ENCODE assay signal across 1 cellular context in the genomic region with DNA sequence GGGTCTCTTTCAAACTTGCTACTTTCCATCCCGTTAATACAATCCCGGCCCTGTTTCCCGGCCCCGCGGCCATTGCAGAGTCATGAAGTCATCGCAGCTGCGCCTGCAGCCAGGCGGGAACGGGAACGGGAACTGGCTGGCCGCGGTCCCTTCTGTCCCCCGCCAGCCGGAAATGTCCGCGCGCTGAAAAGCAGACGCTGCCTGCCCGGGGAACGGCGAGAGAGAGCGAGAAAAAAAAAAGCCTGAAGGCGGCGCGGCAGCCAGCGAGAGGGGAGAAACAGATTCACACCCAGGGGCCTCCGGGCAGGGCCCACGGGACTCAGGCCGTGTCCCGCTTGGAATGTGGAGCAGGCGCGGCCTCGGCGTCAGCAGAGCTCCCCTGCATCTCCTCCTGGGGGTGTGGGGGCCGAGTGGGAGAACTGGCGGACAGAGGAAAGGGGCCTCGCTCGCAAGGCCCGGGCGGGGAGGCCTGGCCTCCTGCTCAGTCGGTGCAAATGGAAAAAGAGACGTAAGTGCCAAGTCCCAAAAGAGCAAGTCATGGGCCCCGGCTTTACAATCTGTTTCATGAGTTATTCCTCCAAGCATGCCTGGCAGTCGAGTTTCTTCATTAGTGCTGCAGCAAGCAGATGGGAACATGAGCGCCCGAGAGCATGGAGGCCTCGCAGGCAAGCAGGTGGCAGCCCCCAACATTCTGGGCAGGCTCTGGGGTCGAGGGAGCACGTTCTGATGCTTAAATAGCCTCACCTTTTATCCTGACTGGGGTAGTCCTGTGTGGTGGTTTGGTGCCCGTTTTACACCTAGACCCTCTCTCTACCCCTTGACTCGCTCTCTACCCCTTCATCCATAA.
TF ChIP-seq lines count a peak whose summit lies in the region.

No MANE protein-coding gene starts in this region.

TF ChIP-seq in K562, 482 proteins besides CTCF, POLR2A, EP300 and RAD21 (continued from another document and continues in another):
- no peak for TF ChIP-seq ZNF551 (CRISPR knock-in tag; IDR thresholded peaks at IDR 0.05)
- no peak for TF ChIP-seq KHSRP (IDR thresholded peaks at IDR 0.05)
- TF ChIP-seq CHD4 (IDR thresholded peaks at IDR 0.05; ENCODE audit: insufficient read depth, insufficient replicate concordance, low read depth, low read length, poor library complexity, severe bottlenecking): no peak
- TF ChIP-seq ZNF23 (CRISPR knock-in tag; IDR thresholded peaks at IDR 0.05): no peak
- no peak for TF ChIP-seq NUFIP1 (IDR thresholded peaks at IDR 0.05; ENCODE audit: partially characterized antibody)
- TF ChIP-seq, protein P1, sequence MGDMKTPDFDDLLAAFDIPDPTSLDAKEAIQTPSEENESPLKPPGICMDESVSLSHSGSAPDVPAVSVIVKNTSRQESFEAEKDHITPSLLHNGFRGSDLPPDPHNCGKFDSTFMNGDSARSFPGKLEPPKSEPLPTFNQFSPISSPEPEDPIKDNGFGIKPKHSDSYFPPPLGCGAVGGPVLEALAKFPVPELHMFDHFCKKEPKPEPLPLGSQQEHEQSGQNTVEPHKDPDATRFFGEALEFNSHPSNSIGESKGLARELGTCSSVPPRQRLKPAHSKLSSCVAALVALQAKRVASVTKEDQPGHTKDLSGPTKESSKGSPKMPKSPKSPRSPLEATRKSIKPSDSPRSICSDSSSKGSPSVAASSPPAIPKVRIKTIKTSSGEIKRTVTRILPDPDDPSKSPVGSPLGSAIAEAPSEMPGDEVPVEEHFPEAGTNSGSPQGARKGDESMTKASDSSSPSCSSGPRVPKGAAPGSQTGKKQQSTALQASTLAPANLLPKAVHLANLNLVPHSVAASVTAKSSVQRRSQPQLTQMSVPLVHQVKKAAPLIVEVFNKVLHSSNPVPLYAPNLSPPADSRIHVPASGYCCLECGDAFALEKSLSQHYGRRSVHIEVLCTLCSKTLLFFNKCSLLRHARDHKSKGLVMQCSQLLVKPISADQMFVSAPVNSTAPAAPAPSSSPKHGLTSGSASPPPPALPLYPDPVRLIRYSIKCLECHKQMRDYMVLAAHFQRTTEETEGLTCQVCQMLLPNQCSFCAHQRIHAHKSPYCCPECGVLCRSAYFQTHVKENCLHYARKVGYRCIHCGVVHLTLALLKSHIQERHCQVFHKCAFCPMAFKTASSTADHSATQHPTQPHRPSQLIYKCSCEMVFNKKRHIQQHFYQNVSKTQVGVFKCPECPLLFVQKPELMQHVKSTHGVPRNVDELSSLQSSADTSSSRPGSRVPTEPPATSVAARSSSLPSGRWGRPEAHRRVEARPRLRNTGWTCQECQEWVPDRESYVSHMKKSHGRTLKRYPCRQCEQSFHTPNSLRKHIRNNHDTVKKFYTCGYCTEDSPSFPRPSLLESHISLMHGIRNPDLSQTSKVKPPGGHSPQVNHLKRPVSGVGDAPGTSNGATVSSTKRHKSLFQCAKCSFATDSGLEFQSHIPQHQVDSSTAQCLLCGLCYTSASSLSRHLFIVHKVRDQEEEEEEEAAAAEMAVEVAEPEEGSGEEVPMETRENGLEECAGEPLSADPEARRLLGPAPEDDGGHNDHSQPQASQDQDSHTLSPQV (IDR thresholded peaks at IDR 0.05): no peak
- no peak for TF ChIP-seq ZNF274 (IDR thresholded peaks at IDR 0.05; ENCODE audit: borderline replicate concordance, low read depth, low read length)
- peak in 2 of 3 experiments; percentile 44 to 71 for TF ChIP-seq YY1 (IDR thresholded peaks at IDR 0.05; ENCODE audit: borderline replicate concordance in 1 of 3, control insufficient read depth in 1 of 3, extremely low read depth in 1 of 3, insufficient read depth in 3 of 3, insufficient read length in 1 of 3, insufficient replicate concordance in 2 of 3, low read depth in 1 of 3, low read length in 2 of 3)
- TF ChIP-seq, protein P2, sequence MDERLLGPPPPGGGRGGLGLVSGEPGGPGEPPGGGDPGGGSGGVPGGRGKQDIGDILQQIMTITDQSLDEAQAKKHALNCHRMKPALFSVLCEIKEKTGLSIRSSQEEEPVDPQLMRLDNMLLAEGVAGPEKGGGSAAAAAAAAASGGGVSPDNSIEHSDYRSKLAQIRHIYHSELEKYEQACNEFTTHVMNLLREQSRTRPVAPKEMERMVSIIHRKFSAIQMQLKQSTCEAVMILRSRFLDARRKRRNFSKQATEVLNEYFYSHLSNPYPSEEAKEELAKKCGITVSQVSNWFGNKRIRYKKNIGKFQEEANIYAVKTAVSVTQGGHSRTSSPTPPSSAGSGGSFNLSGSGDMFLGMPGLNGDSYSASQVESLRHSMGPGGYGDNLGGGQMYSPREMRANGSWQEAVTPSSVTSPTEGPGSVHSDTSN (CRISPR knock-in tag; IDR thresholded peaks at IDR 0.05; ENCODE audit: low read depth): no peak
- TF ChIP-seq, protein P2 (tag; conservative IDR thresholded peaks at IDR 0.05; ENCODE audit: low read depth): no peak
- TF ChIP-seq HSF4 (CRISPR knock-in tag; IDR thresholded peaks at IDR 0.05; ENCODE audit: borderline replicate concordance): no peak
- TF ChIP-seq NCOA6 (IDR thresholded peaks at IDR 0.05): no peak
- no peak for TF ChIP-seq WHSC1 (IDR thresholded peaks at IDR 0.05; ENCODE audit: low read length)
- TF ChIP-seq ZNF668 (CRISPR knock-in tag; IDR thresholded peaks at IDR 0.05): no peak
- no peak for TF ChIP-seq CBFA2T3 (IDR thresholded peaks at IDR 0.05)
- TF ChIP-seq TAF1 (IDR thresholded peaks at IDR 0.05; ENCODE audit: control insufficient read depth, extremely low read depth, insufficient read depth, low read length, severe bottlenecking): no peak
- TF ChIP-seq, protein P3, sequence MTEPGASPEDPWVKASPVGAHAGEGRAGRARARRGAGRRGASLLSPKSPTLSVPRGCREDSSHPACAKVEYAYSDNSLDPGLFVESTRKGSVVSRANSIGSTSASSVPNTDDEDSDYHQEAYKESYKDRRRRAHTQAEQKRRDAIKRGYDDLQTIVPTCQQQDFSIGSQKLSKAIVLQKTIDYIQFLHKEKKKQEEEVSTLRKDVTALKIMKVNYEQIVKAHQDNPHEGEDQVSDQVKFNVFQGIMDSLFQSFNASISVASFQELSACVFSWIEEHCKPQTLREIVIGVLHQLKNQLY (CRISPR knock-in tag; conservative IDR thresholded peaks at IDR 0.05): no peak
- no peak for TF ChIP-seq ZNF830 (CRISPR knock-in tag; IDR thresholded peaks at IDR 0.05)
- TF ChIP-seq CREM (IDR thresholded peaks at IDR 0.05; ENCODE audit: low read depth): peak; percentile 60
- TF ChIP-seq, protein P4, sequence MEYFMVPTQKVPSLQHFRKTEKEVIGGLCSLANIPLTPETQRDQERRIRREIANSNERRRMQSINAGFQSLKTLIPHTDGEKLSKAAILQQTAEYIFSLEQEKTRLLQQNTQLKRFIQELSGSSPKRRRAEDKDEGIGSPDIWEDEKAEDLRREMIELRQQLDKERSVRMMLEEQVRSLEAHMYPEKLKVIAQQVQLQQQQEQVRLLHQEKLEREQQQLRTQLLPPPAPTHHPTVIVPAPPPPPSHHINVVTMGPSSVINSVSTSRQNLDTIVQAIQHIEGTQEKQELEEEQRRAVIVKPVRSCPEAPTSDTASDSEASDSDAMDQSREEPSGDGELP (CRISPR knock-in tag; IDR thresholded peaks at IDR 0.05; ENCODE audit: borderline replicate concordance): peak; percentile 47; the same call in 1 of the 2 replicates
- TF ChIP-seq ZFX (CRISPR knock-in tag; IDR thresholded peaks at IDR 0.05): 0 out of 2 replicates have a peak, but pooled peaks have one; percentile 27
- peak; percentile 62 for TF ChIP-seq RBFOX2 (IDR thresholded peaks at IDR 0.05; ENCODE audit: low read depth, low read length)
- no peak for TF ChIP-seq GTF2E2 (tag; IDR thresholded peaks at IDR 0.05)
- no peak for TF ChIP-seq ZNF561 (CRISPR knock-in tag; conservative IDR thresholded peaks at IDR 0.05)
- TF ChIP-seq, protein P5, sequence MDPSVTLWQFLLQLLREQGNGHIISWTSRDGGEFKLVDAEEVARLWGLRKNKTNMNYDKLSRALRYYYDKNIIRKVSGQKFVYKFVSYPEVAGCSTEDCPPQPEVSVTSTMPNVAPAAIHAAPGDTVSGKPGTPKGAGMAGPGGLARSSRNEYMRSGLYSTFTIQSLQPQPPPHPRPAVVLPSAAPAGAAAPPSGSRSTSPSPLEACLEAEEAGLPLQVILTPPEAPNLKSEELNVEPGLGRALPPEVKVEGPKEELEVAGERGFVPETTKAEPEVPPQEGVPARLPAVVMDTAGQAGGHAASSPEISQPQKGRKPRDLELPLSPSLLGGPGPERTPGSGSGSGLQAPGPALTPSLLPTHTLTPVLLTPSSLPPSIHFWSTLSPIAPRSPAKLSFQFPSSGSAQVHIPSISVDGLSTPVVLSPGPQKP (CRISPR knock-in tag; IDR thresholded peaks at IDR 0.05): no peak
- TF ChIP-seq, protein P6, sequence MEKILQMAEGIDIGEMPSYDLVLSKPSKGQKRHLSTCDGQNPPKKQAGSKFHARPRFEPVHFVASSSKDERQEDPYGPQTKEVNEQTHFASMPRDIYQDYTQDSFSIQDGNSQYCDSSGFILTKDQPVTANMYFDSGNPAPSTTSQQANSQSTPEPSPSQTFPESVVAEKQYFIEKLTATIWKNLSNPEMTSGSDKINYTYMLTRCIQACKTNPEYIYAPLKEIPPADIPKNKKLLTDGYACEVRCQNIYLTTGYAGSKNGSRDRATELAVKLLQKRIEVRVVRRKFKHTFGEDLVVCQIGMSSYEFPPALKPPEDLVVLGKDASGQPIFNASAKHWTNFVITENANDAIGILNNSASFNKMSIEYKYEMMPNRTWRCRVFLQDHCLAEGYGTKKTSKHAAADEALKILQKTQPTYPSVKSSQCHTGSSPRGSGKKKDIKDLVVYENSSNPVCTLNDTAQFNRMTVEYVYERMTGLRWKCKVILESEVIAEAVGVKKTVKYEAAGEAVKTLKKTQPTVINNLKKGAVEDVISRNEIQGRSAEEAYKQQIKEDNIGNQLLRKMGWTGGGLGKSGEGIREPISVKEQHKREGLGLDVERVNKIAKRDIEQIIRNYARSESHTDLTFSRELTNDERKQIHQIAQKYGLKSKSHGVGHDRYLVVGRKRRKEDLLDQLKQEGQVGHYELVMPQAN (IDR thresholded peaks at IDR 0.05; ENCODE audit: borderline replicate concordance): no peak
- TF ChIP-seq DDX20 (tag; IDR thresholded peaks at IDR 0.05; ENCODE audit: low read depth): no peak
